8 cellular contexts compared by ENCODE assay signal in genomic region chr1:208988811-208989222, GRCh38.
A peak's percentile ranks its signal among the peaks of the same experiment; 100 is the strongest.
DNase-seq lines count a peak whose midpoint lies in the region; ATAC-seq and TF ChIP-seq lines count a peak whose summit lies in the region.

No MANE protein-coding gene starts in this region.

- DNase-seq in A172 (ENCODE audit: low spot score): peak; percentile 71
- DNase-seq in GM13976 (ENCODE audit: low spot score): peak; percentile 66
- peak; percentile 10 for DNase-seq in NCI-H1092 (lab: John Stamatoyannopoulos, UW)
- peak; percentile 51 for DNase-seq in activated CD8-positive, alpha-beta T cell treated with anti-CD3 and anti-CD28 coated beads, Interleukin-2, amount 10 ng/mL, durations not matched to agents 7 days and 5 days
- DNase-seq in foreskin fibroblast: peak; percentile 34 to 70
- DNase-seq in NCI-H526 treated with DMSO at 0.1 percent for 48 hours (lab: John Stamatoyannopoulos, UW): no peak

- no peaks in the 10 kb centered on the region for H3K36me3 ChIP-seq in skeletal muscle satellite cell (ENCODE audit: insufficient read depth, low read length)

- CTCF ChIA-PET in activated CD8-positive, alpha-beta T cell treated with anti-CD3 and anti-CD28 coated beads, Interleukin-2, amount 10 ng/mL, durations not matched to agents 7 days and 5 days (lab: Charles Lee): no interaction called here

- H3K4me1 Mint-ChIP-seq in activated CD8-positive, alpha-beta T cell treated with anti-CD3 and anti-CD28 coated beads, Interleukin-2, amount 10 ng/mL, durations not matched to agents 7 days and 5 days (ENCODE audit: low read depth): peaks cover 21% of the 10 kb centered on the region

- H3K27ac Mint-ChIP-seq in activated CD8-positive, alpha-beta T cell treated with anti-CD3 and anti-CD28 coated beads, Interleukin-2, amount 10 ng/mL, durations not matched to agents 7 days and 5 days: peak overlapping the region; percentile 87

- H3K4me3 Mint-ChIP-seq in activated CD8-positive, alpha-beta T cell treated with anti-CD3 and anti-CD28 coated beads, Interleukin-2, amount 10 ng/mL, durations not matched to agents 7 days and 5 days: peak overlapping the region; percentile 72

- H3K27me3 ChIP-seq in skeletal muscle satellite cell (ENCODE audit: control insufficient read depth, insufficient read depth, low read length): no peaks in the 10 kb centered on the region

- H3K4me3 ChIP-seq in foreskin fibroblast (ENCODE audit: low read depth in 1 of 2, low read length in 2 of 2): peak overlapping the region; percentile 31 to 60
- peak overlapping the region; percentile 58 for H3K4me3 ChIP-seq in skeletal muscle satellite cell (ENCODE audit: low read length)

- H3K27me3 Mint-ChIP-seq in activated CD8-positive, alpha-beta T cell treated with anti-CD3 and anti-CD28 coated beads, Interleukin-2, amount 10 ng/mL, durations not matched to agents 7 days and 5 days (ENCODE audit: low read depth): peaks cover 4% of the 10 kb centered on the region

- H3K9ac ChIP-seq in skeletal muscle satellite cell (ENCODE audit: low read depth, low read length): peak overlapping the region; percentile 68

- in situ Hi-C loops in GM13976 (cut with MboI; ENCODE audit: low sequenced_read_pairs, unreplicated experiment): no loop called here

- no peaks in the 10 kb centered on the region for H3K36me3 Mint-ChIP-seq in activated CD8-positive, alpha-beta T cell treated with anti-CD3 and anti-CD28 coated beads, Interleukin-2, amount 10 ng/mL, durations not matched to agents 7 days and 5 days (ENCODE audit: low read depth)

- TF ChIP-seq CTCF in GM13976 (IDR thresholded peaks at IDR 0.05; ENCODE audit: borderline replicate concordance, control extremely low read depth, extremely low read depth, insufficient read depth, missing control alignments): no peak
- TF ChIP-seq CTCF in foreskin fibroblast (IDR thresholded peaks at IDR 0.05; ENCODE audit: low read depth, low read length): no peak

- H3K9me3 ChIP-seq in skeletal muscle satellite cell (replicated peaks; ENCODE audit: low read length): no peaks in the 10 kb centered on the region

- POLR2A ChIA-PET in activated CD8-positive, alpha-beta T cell treated with anti-CD3 and anti-CD28 coated beads, Interleukin-2, amount 10 ng/mL, durations not matched to agents 7 days and 5 days (lab: Charles Lee): no interaction called here

- peak overlapping the region; percentile 86 for H3K4me2 ChIP-seq in skeletal muscle satellite cell (ENCODE audit: low read length)

- peak; percentile 100 for ATAC-seq in HG02642 (IDR thresholded peaks at IDR 0.05; ENCODE audit: poor library complexity, unreplicated experiment)
- ATAC-seq in activated CD8-positive, alpha-beta T cell treated with anti-CD3 and anti-CD28 coated beads, Interleukin-2, amount 10 ng/mL, durations not matched to agents 7 days and 5 days: peak; percentile 100

- H3K4me1 ChIP-seq in skeletal muscle satellite cell (ENCODE audit: control insufficient read depth, insufficient read depth, low read length): peaks cover 9% of the 10 kb centered on the region

- H3K9me3 Mint-ChIP-seq in activated CD8-positive, alpha-beta T cell treated with anti-CD3 and anti-CD28 coated beads, Interleukin-2, amount 10 ng/mL, durations not matched to agents 7 days and 5 days (ENCODE audit: insufficient read depth): peaks cover 3% of the 10 kb centered on the region
